ENCODE assay signal across 13 cellular contexts in the genomic region with DNA sequence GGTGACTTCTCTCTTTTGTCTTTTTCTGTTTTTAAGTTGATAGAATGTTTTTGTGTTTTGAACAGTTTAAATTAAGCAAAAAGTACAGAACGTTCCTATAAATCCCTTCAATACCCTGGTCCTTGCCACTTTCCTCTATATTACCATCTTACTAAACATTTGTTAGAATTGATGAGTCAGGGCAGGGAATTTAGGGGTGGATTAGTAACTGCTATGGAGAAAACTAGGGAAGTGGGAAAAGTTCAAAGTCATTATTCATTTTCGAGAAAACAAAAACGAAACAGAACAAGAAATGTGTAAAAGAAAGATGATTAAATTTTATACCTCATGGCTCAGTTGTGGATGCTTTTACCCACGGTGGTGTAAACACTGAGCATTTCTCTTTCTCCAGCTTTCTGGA.
DNase-seq lines count a peak whose midpoint lies in the region; ATAC-seq, FAIRE-seq and TF ChIP-seq lines count a peak whose summit lies in the region.
"Had no signal": no experiment of that assay in that cellular context is flagged by ENCODE, and none has a peak within 500 bp of the region (broad histone marks: within the 10 kb centered on the region; RNA-seq: fewer than 3 reads in every experiment).

No MANE protein-coding gene starts in this region.

- no peak overlapping the region; a peak in 1 of 22 replicates for H3K9ac ChIP-seq in BLaER1 treated with 17β-estradiol and CSF1 and Interleukin-3, amounts not matched to agents 10 nM and 100 nM

- FAIRE-seq in small intestine (lab: Jason Lieb, UNC): no peak

- H3K27me3 ChIP-seq in BLaER1 treated with 17β-estradiol and CSF1 and Interleukin-3, amounts not matched to agents 10 nM and 100 nM: no peaks in the 10 kb centered on the region
- H3K27me3 ChIP-seq in small intestine (ENCODE audit: control insufficient read depth in 2 of 2, insufficient read depth in 2 of 2, low read length in 2 of 2): peaks cover 0 to 2% of the 10 kb centered on the region in 2 donors

- H4K20me1 ChIP-seq in BLaER1 treated with 17β-estradiol and CSF1 and Interleukin-3, amounts not matched to agents 10 nM and 100 nM: no peaks in the 10 kb centered on the region

- peaks cover 11 to 23% (median 17%) of the 10 kb centered on the region in 11 experiments; a peak in 21 of 22 replicates for H3K9me3 ChIP-seq in BLaER1 treated with 17β-estradiol and CSF1 and Interleukin-3, amounts not matched to agents 10 nM and 100 nM (replicated peaks in 1 of 11)
- H3K9me3 ChIP-seq in small intestine (ENCODE audit: control insufficient read depth, low read depth): no peaks in the 10 kb centered on the region

- H3K4me1 ChIP-seq in BLaER1 treated with 17β-estradiol and CSF1 and Interleukin-3, amounts not matched to agents 10 nM and 100 nM: peaks cover 11 to 29% (median 24%) of the 10 kb centered on the region in 10 experiments
- H3K4me1 ChIP-seq in small intestine (ENCODE audit: control insufficient read depth in 2 of 2, insufficient read depth in 1 of 2, low read depth in 1 of 2, low read length in 1 of 2): no peaks in the 10 kb centered on the region

- ATAC-seq in omental fat pad (ENCODE audit: low FRiP score) (peak; percentile 65), HG03460 (IDR thresholded peaks at IDR 0.05; ENCODE audit: unreplicated experiment) (no peak)
- ATAC-seq: T-cell had no signal

- no peak overlapping the region for H3K4me3 ChIP-seq in BLaER1 treated with 17β-estradiol and CSF1 and Interleukin-3, amounts not matched to agents 10 nM and 100 nM
- no peak overlapping the region for H3K4me3 ChIP-seq in small intestine (ENCODE audit: low read depth in 1 of 2, low read length in 2 of 2)

- no peak for TF ChIP-seq CTCF in omental fat pad (IDR thresholded peaks at IDR 0.05)

- WGBS in small intestine, 3 donors: 43 to 49% (median 43%) methylated on average over 4 of the region's 4 CpGs

- peak overlapping the region in 7 of 11 experiments; percentile 47 to 84 (median 71); a peak in 10 of 22 replicates for H3K4me2 ChIP-seq in BLaER1 treated with 17β-estradiol and CSF1 and Interleukin-3, amounts not matched to agents 10 nM and 100 nM

- DNase-seq in HT1080 (ENCODE audit: low read depth): peak; percentile 24
- peak; percentile 60 for DNase-seq in astrocyte of the hippocampus (ENCODE audit: low read depth, low spot score)
- no peak for DNase-seq in omental fat pad (ENCODE audit: low spot score)
- DNase-seq in AG08396 (ENCODE audit: low spot score): no peak
- no peak for DNase-seq in NCI-H510A treated with DMSO at 0.1 percent for 48 hours (lab: John Stamatoyannopoulos, UW)
- no peak for DNase-seq in small intestine
- DNase-seq: activated B cell treated with CpG ODN at 0.5 μM for 24 hours; activated naive CD4-positive, alpha-beta T cell treated with anti-CD3 and anti-CD28 coated beads, Interleukin-2, amount 10 ng/mL, durations not matched to agents 7 days and 5 days; GF-D8; stimulated activated CD4-positive, alpha-beta T cell treated with anti-CD3 and anti-CD28 coated beads, Interleukin-15, amount 100 ng/mL, for 24 hours; T-cell had no signal

- H3K27ac ChIP-seq in BLaER1 treated with 17β-estradiol and CSF1 and Interleukin-3, amounts not matched to agents 10 nM and 100 nM: no peak overlapping the region; a peak in 1 of 22 replicates
- no peak overlapping the region for H3K27ac ChIP-seq in small intestine (ENCODE audit: low read depth in 1 of 2, low read length in 1 of 2)

- no peaks in the 10 kb centered on the region for H3K36me3 ChIP-seq in BLaER1 treated with 17β-estradiol and CSF1 and Interleukin-3, amounts not matched to agents 10 nM and 100 nM
- no peaks in the 10 kb centered on the region for H3K36me3 ChIP-seq in small intestine (ENCODE audit: control insufficient read depth in 2 of 2, insufficient read depth in 2 of 2, low read length in 2 of 2)

Comparison
In these comparisons a context has a peak if more than half of its experiments do, and no peak if none do; other contexts are left out.
1. DNase-seq: peak in HT1080 (single experiment) and astrocyte of the hippocampus (single experiment); none in omental fat pad (single experiment), AG08396 (single experiment), NCI-H510A treated with DMSO at 0.1 percent for 48 hours (single experiment) and small intestine (single experiment).